Comparison of ENCODE assay signal across 12 cellular contexts in genomic region chr7:75688200-75689136, GRCh38. TPM values are rescaled to one million over a fixed set of nuclear protein-coding genes. Genes with fewer than 3 reads are reported as not detected.
DNase-seq lines count a peak whose midpoint lies in the region; ATAC-seq, FAIRE-seq and TF ChIP-seq lines count a peak whose summit lies in the region.
"Had no signal": no experiment of that assay in that cellular context is flagged by ENCODE, and none has a peak within 500 bp of the region (broad histone marks: within the 10 kb centered on the region; RNA-seq: fewer than 3 reads in every experiment).

No MANE protein-coding gene starts in this region.

- H3K4me1 ChIP-seq in small intestine (ENCODE audit: control insufficient read depth in 2 of 2, insufficient read depth in 1 of 2, low read depth in 1 of 2, low read length in 1 of 2): no peaks in the 10 kb centered on the region
- H3K4me1 ChIP-seq: breast epithelium had no signal

- peaks cover 3% of the 10 kb centered on the region for H3K27me3 Mint-ChIP-seq in nephron progenitor cell (ENCODE audit: low read depth, poor library complexity)

- peaks cover 15% of the 10 kb centered on the region for H3K4me1 Mint-ChIP-seq in nephron progenitor cell

- WGBS in small intestine, 3 donors: 12 to 37% (median 31%) methylated on average over 35 to 37 of the region's 37 CpGs

- H3K4me3 ChIP-seq in foreskin fibroblast (ENCODE audit: low read depth in 1 of 2, low read length in 2 of 2) (no peak overlapping the region), small intestine (ENCODE audit: low read depth in 1 of 2, low read length in 2 of 2) (no peak overlapping the region)
- H3K4me3 ChIP-seq: breast epithelium had no signal

- H3K9me3 Mint-ChIP-seq in nephron progenitor cell: no peaks in the 10 kb centered on the region

- no peaks in the 10 kb centered on the region for H3K9me3 ChIP-seq in small intestine (ENCODE audit: control insufficient read depth, low read depth)
- H3K9me3 ChIP-seq: breast epithelium, Caco-2 had no signal

- peaks cover 5% of the 10 kb centered on the region for H3K36me3 Mint-ChIP-seq in nephron progenitor cell (ENCODE audit: low read depth)

- no peaks in the 10 kb centered on the region for H3K27me3 ChIP-seq in small intestine (ENCODE audit: control insufficient read depth in 2 of 2, insufficient read depth in 2 of 2, low read length in 2 of 2)
- H3K27me3 ChIP-seq: breast epithelium had no signal

- no peak for FAIRE-seq in small intestine (lab: Jason Lieb, UNC)

- no peak overlapping the region for H3K27ac ChIP-seq in small intestine (ENCODE audit: low read depth in 1 of 2, low read length in 1 of 2)
- H3K27ac ChIP-seq: breast epithelium had no signal

- TF ChIP-seq CTCF in nephron progenitor cell (IDR thresholded peaks at IDR 0.05) (no peak), foreskin fibroblast (IDR thresholded peaks at IDR 0.05; ENCODE audit: low read depth, low read length) (no peak)

- H3K4me3 Mint-ChIP-seq in nephron progenitor cell: no peak overlapping the region

- ATAC-seq in HG02642 (IDR thresholded peaks at IDR 0.05; ENCODE audit: poor library complexity, unreplicated experiment): no peak

- DNase-seq in C1 segment of cervical spinal cord (lab: John Stamatoyannopoulos, UW) (peak in 13 of 14 donors; percentile 32 to 91 (median 82)), NCI-H1436 treated with DMSO at 0.1 percent for 48 hours (lab: John Stamatoyannopoulos, UW) (peak; percentile 2), cerebellum (ENCODE audit: low spot score) (peak; percentile 23), nephron progenitor cell (peak; percentile 16), foreskin fibroblast (no peak), small intestine (no peak)
- DNase-seq in activated CD4-positive, CD25-positive, alpha-beta regulatory T cell (lab: John Stamatoyannopoulos, UW): no peak
- DNase-seq: activated CD8-positive, alpha-beta memory T cell treated with anti-CD3 and anti-CD28 coated beads for 24 hours; Caco-2; stimulated activated naive CD4-positive, alpha-beta T cell treated with Interleukin-2 at 50 U/mL for 16 hours had no signal

- H3K27ac Mint-ChIP-seq in nephron progenitor cell: peak overlapping the region; percentile 21

- H3K36me3 ChIP-seq in small intestine (ENCODE audit: control insufficient read depth in 2 of 2, insufficient read depth in 2 of 2, low read length in 2 of 2): no peaks in the 10 kb centered on the region
- H3K36me3 ChIP-seq: breast epithelium had no signal

RNA-seq across cellular contexts. Expression of gene HIP1, which starts 50.3 kb away (rescaled TPM):
- total RNA-seq in cerebellum: 16.4 TPM
- polyA plus RNA-seq in small intestine: 1 to 10 TPM in 2 of 3 donors, under 1 TPM in 1; 0.22 to 7.1 (median 1.1) TPM

Comparison
In these comparisons a context has a peak if more than half of its experiments do, and no peak if none do; other contexts are left out.
1. DNase-seq: peak in C1 segment of cervical spinal cord (13 of 14), NCI-H1436 treated with DMSO at 0.1 percent for 48 hours (single experiment), cerebellum (single experiment) and nephron progenitor cell (single experiment); none in foreskin fibroblast (0 of 2), activated CD4-positive, CD25-positive, alpha-beta regulatory T cell (0 of 4) and small intestine (single experiment).